In genomic region chr2:165256618-165257017, GRCh38 we compare ENCODE assay signal across 8 cellular contexts. TPM values are rescaled to one million over a fixed set of nuclear protein-coding genes. Genes with fewer than 3 reads are reported as not detected.
"Had no signal": no experiment of that assay in that cellular context is flagged by ENCODE, and none has a peak within 500 bp of the region (broad histone marks: within the 10 kb centered on the region; RNA-seq: fewer than 3 reads in every experiment).

No MANE protein-coding gene starts in this region.

- H3K4me2 ChIP-seq: KMS-11 had no signal

- H3K27ac ChIP-seq: HL-60, KMS-11 had no signal

- H3K9ac ChIP-seq: KMS-11 had no signal

- FAIRE-seq: HTR-8/SVneo had no signal

- DNase-seq: Karpas-422, Kasumi-1, KBM-7, KG1 had no signal

RNA-seq across cellular contexts. Expression of gene SCN2A, which starts 17.4 kb away (rescaled TPM):
- total RNA-seq: HT-29 had no signal

RNA-seq across cellular contexts. Expression of gene SCN3A, which starts 52.8 kb away (rescaled TPM):
- total RNA-seq: HT-29 had no signal
